ENCODE assay signal across 11 cellular contexts in genomic region chr20:57352305-57352704, GRCh38. TPM values are rescaled to one million over a fixed set of nuclear protein-coding genes. Genes with fewer than 3 reads are reported as not detected.
DNase-seq lines count a peak whose midpoint lies in the region; ATAC-seq, FAIRE-seq and TF ChIP-seq lines count a peak whose summit lies in the region.
"Had no signal": no experiment of that assay in that cellular context is flagged by ENCODE, and none has a peak within 500 bp of the region (broad histone marks: within the 10 kb centered on the region; RNA-seq: fewer than 3 reads in every experiment).

No MANE protein-coding gene starts in this region.

- TF ChIP-seq CTCF in HepG2 (CRISPR knock-in tag; IDR thresholded peaks at IDR 0.05) (no peak), right lobe of liver (IDR thresholded peaks at IDR 0.05) (no peak), keratinocyte (optimal IDR thresholded peaks at IDR 0.05 in 1 of 3, IDR thresholded peaks at IDR 0.05 in 1 of 3, conservative IDR thresholded peaks at IDR 0.05 in 1 of 3; ENCODE audit: extremely low read depth in 1 of 3, insufficient read depth in 2 of 3, low read length in 3 of 3) (no peak), GM13976 (IDR thresholded peaks at IDR 0.05; ENCODE audit: borderline replicate concordance, control extremely low read depth, extremely low read depth, insufficient read depth, missing control alignments) (no peak)

- H3K9me1 ChIP-seq in keratinocyte (ENCODE audit: control insufficient read depth, extremely low read depth, insufficient read depth, low read length): no peaks in the 10 kb centered on the region

- peaks cover 10% of the 10 kb centered on the region for H3K4me1 Mint-ChIP-seq in activated naive CD8-positive, alpha-beta T cell treated with anti-CD3 and anti-CD28 coated beads, Interleukin-2, amount 10 ng/mL, durations not matched to agents 7 days and 5 days

- H3K9me3 ChIP-seq in HepG2 (ENCODE audit: low read length) (no peaks in the 10 kb centered on the region), right lobe of liver (no peaks in the 10 kb centered on the region), keratinocyte (ENCODE audit: control insufficient read depth, low read depth, low read length) (no peaks in the 10 kb centered on the region)

- H3K4me3 Mint-ChIP-seq in activated naive CD8-positive, alpha-beta T cell treated with anti-CD3 and anti-CD28 coated beads, Interleukin-2, amount 10 ng/mL, durations not matched to agents 7 days and 5 days: peak overlapping the region; percentile 97

- H3K79me2 ChIP-seq in HepG2 (ENCODE audit: insufficient read depth, low read length) (peaks cover 33% of the 10 kb centered on the region), keratinocyte (ENCODE audit: control insufficient read depth, insufficient read depth, low read length) (peaks cover 37% of the 10 kb centered on the region)

- BruUV-seq in HepG2 (replicated peaks; lab: Mats Ljungman, UMichigan): no TSS peak

- peaks cover 18% of the 10 kb centered on the region for H3K4me1 ChIP-seq in HepG2 (ENCODE audit: insufficient read depth, low read length)
- peaks cover 0 to 10% (median 3%) of the 10 kb centered on the region in 4 donors for H3K4me1 ChIP-seq in right lobe of liver
- H3K4me1 ChIP-seq in keratinocyte (ENCODE audit: control insufficient read depth, extremely low read depth, insufficient read depth, low read length): peaks cover 11% of the 10 kb centered on the region

- in situ Hi-C loops in HepG2 (cut with HindIII; ENCODE audit: extremely low pct_ligation_motif_present, low pct_unique_long_range_greater_than_20kb): no loop called here
- in situ Hi-C loops in GM13976 (cut with MboI; ENCODE audit: low sequenced_read_pairs, unreplicated experiment): no loop called here

- no peaks in the 10 kb centered on the region for H3K9me3 Mint-ChIP-seq in activated naive CD8-positive, alpha-beta T cell treated with anti-CD3 and anti-CD28 coated beads, Interleukin-2, amount 10 ng/mL, durations not matched to agents 7 days and 5 days

- whole genome bisulfite sequencing in HepG2 (ENCODE audit: low lambda C conversion rate): 73% methylated on average over 6 of the region's 6 CpGs
- WGBS in right lobe of liver (ENCODE audit: insufficient coverage, low coverage, low lambda C conversion rate, missing lambda C conversion rate): 85% methylated on average over 4 of the region's 6 CpGs

- H3K27me3 Mint-ChIP-seq in activated naive CD8-positive, alpha-beta T cell treated with anti-CD3 and anti-CD28 coated beads, Interleukin-2, amount 10 ng/mL, durations not matched to agents 7 days and 5 days: no peaks in the 10 kb centered on the region

- intact Hi-C loops in HepG2 (cut with micrococcal nuclease; ENCODE audit: unreplicated experiment): no loop called here
- intact Hi-C loops in right lobe of liver (cut with DNase I): no loop called here

- H3K27me3 ChIP-seq in HepG2 (ENCODE audit: control insufficient read depth in 1 of 2, insufficient read depth in 2 of 2, low read length in 2 of 2) (no peaks in the 10 kb centered on the region; a peak in 1 of 5 replicates), right lobe of liver (no peaks in the 10 kb centered on the region), keratinocyte (ENCODE audit: control insufficient read depth, extremely low read depth, insufficient read depth, low read length) (no peaks in the 10 kb centered on the region)

- H3K27ac Mint-ChIP-seq in activated naive CD8-positive, alpha-beta T cell treated with anti-CD3 and anti-CD28 coated beads, Interleukin-2, amount 10 ng/mL, durations not matched to agents 7 days and 5 days: no peak overlapping the region

- H2AFZ ChIP-seq in HepG2 (ENCODE audit: low read length) (no peak overlapping the region), keratinocyte (ENCODE audit: control insufficient read depth, low read length) (no peak overlapping the region)

- no peak for TF ChIP-seq POLR2A in HepG2 (IDR thresholded peaks at IDR 0.05; ENCODE audit: insufficient read depth in 1 of 2, low read depth in 2 of 2, low read length in 2 of 2)
- TF ChIP-seq POLR2A in right lobe of liver (IDR thresholded peaks at IDR 0.05): no peak

- POLR2A ChIA-PET in HepG2 (lab: Yijun Ruan, JAX): interaction anchor here (0.6 kb wide), 1 partner anchor 205 kb away, joined by 3 read pairs; no protein-coding TSS in a partner anchor
- POLR2A ChIA-PET in activated naive CD8-positive, alpha-beta T cell treated with anti-CD3 and anti-CD28 coated beads, Interleukin-2, amount 10 ng/mL, durations not matched to agents 7 days and 5 days (lab: Charles Lee): interaction anchor here (0.9 kb wide), 1 partner anchor 40 kb away, joined by 5 read pairs; no protein-coding TSS in a partner anchor

- peak overlapping the region; percentile 96 for H3K4me2 ChIP-seq in HepG2 (ENCODE audit: low read depth, low read length)
- peak overlapping the region; percentile 72 for H3K4me2 ChIP-seq in keratinocyte (ENCODE audit: control insufficient read depth, extremely low read depth, insufficient read depth, low read depth, low read length)

- H3K27ac ChIP-seq in HepG2 (ENCODE audit: extremely low read length, insufficient read depth, low read length): no peak overlapping the region
- H3K27ac ChIP-seq in right lobe of liver: no peak overlapping the region
- H3K27ac ChIP-seq in keratinocyte (ENCODE audit: control insufficient read depth, insufficient read depth, low read length): peak overlapping the region; percentile 91

- DNase-seq in HepG2 (ENCODE audit: low spot score): no peak
- no peak for DNase-seq in right lobe of liver
- no peak for DNase-seq in activated naive CD8-positive, alpha-beta T cell treated with anti-CD3 and anti-CD28 coated beads, Interleukin-2, amount 10 ng/mL, durations not matched to agents 7 days and 5 days
- no peak for DNase-seq in keratinocyte (ENCODE audit: low read depth, low spot score)
- DNase-seq in NCI-H510A treated with DMSO at 0.1 percent for 48 hours (lab: John Stamatoyannopoulos, UW): no peak
- no peak for DNase-seq in NCI-H1105 (lab: John Stamatoyannopoulos, UW)
- no peak for DNase-seq in GM13976 (ENCODE audit: low spot score)

- H3K4me3 ChIP-seq in HepG2 (replicated peaks in 1 of 3; ENCODE audit: insufficient read depth in 1 of 3, low read depth in 2 of 3, low read length in 3 of 3): peak overlapping the region; percentile 92 to 96 (median 93)
- H3K4me3 ChIP-seq in right lobe of liver: no peak overlapping the region
- H3K4me3 ChIP-seq in keratinocyte (ENCODE audit: control insufficient read depth in 2 of 3, extremely low read depth in 1 of 3, insufficient read depth in 2 of 3, low read depth in 1 of 3, low read length in 3 of 3): peak overlapping the region in 2 of 3 experiments; percentile 65 to 96

- CTCF ChIA-PET in HepG2 (lab: Yijun Ruan, JAX; ENCODE audit: low intra/inter-chr PET ratio, low total read pairs): no interaction called here

- TF ChIP-seq RAD21 in HepG2 (CRISPR knock-in tag; IDR thresholded peaks at IDR 0.05): no peak

- no peak for TF ChIP-seq EP300 in HepG2 (IDR thresholded peaks at IDR 0.05; ENCODE audit: low read depth in 2 of 2, low read length in 2 of 2)
- no peak for TF ChIP-seq EP300 in HepG2 (CRISPR knock-in tag; IDR thresholded peaks at IDR 0.05; ENCODE audit: borderline replicate concordance)

- dilution Hi-C loops in keratinocyte (cut with MboI; ENCODE audit: extremely low pct_ligation_motif_present, low sequenced_read_pairs): no loop called here

- ATAC-seq in HepG2 (no peak), right lobe of liver (no peak), GM19452 (IDR thresholded peaks at IDR 0.05; ENCODE audit: unreplicated experiment) (no peak)
- no peak for ATAC-seq in activated naive CD8-positive, alpha-beta T cell treated with anti-CD3 and anti-CD28 coated beads, Interleukin-2, amount 10 ng/mL, durations not matched to agents 7 days and 5 days (ENCODE audit: low read depth)

- peaks cover 9% of the 10 kb centered on the region for H3K36me3 Mint-ChIP-seq in activated naive CD8-positive, alpha-beta T cell treated with anti-CD3 and anti-CD28 coated beads, Interleukin-2, amount 10 ng/mL, durations not matched to agents 7 days and 5 days

- H3K9ac ChIP-seq in HepG2 (ENCODE audit: insufficient read depth, low read depth, low read length) (peak overlapping the region; percentile 87; the same call in 1 of the 2 replicates), keratinocyte (ENCODE audit: control insufficient read depth, extremely low read depth, insufficient read depth, low read length) (peak overlapping the region; percentile 92)

- FAIRE-seq in HepG2 (lab: Jason Lieb, UNC): no peak
- no peak for FAIRE-seq in keratinocyte (lab: Jason Lieb, UNC)
- FAIRE-seq: colon had no signal

- H3K36me3 ChIP-seq in HepG2 (replicated peaks in 1 of 2; ENCODE audit: control insufficient read depth in 1 of 2, insufficient read depth in 2 of 2, low read length in 2 of 2) (peaks cover 26% of the 10 kb centered on the region in 2 experiments), right lobe of liver (peaks cover 0 to 29% (median 13%) of the 10 kb centered on the region in 4 donors), keratinocyte (ENCODE audit: control insufficient read depth in 2 of 2, extremely low read depth in 1 of 2, insufficient read depth in 2 of 2, low read length in 2 of 2) (peaks cover 14 to 25% of the 10 kb centered on the region in 2 experiments)

- H4K20me1 ChIP-seq in HepG2 (ENCODE audit: insufficient read depth, low read length) (peaks cover 10% of the 10 kb centered on the region), keratinocyte (ENCODE audit: control insufficient read depth, extremely low read depth, insufficient read depth, low read length) (no peaks in the 10 kb centered on the region)

RNA-seq across cellular contexts. Expression of gene RAE1, which starts 1.2 kb away (rescaled TPM):
- total RNA-seq in HepG2 (2016; rRNA removed; fragmentation: Illumina TruSeq; extraction: Trizol) (72.9 and 84.7 TPM in 2 replicates), right lobe of liver (10 to 100 TPM in 4 of 6 experiments, 1 to 10 TPM in 2; 8.6 to 22.1 (median 11.1) TPM)
- 7.0 TPM in 2 replicates for total RNA-seq in HepG2 (2016; cell fraction: cytosol; rRNA removed; fragmentation: Illumina TruSeq; extraction: Trizol; ENCODE audit: low read depth)
- total RNA-seq in HepG2 (2016; cell fraction: insoluble cytoplasmic fraction; rRNA removed; fragmentation: Illumina TruSeq; extraction: Trizol): 69.1 and 75.0 TPM in 2 replicates
- total RNA-seq in HepG2 (2016; cell fraction: membrane; rRNA removed; fragmentation: Illumina TruSeq; extraction: Trizol): 12.7 and 13.6 TPM in 2 replicates
- total RNA-seq in HepG2 (2016; cell fraction: nucleus; rRNA removed; fragmentation: Illumina TruSeq; extraction: Trizol): 52.3 and 56.5 TPM in 2 replicates
- polyA plus RNA-seq in HepG2 (2011; rRNA removed) (29.2 and 36.1 TPM in 2 replicates), keratinocyte (18.7 to 57.4 TPM (median 32.4 TPM) in 3 replicates)
- polyA plus RNA-seq in HepG2 (2011; cell fraction: cytosol; rRNA removed): 38.8 and 67.0 TPM in 2 replicates
- 104 and 106 TPM in 2 replicates for polyA plus RNA-seq in HepG2 (2011; cell fraction: nucleus; rRNA removed)
- 40.7 and 46.9 TPM in 2 replicates for polyA plus RNA-seq in HepG2 (2012)
- 5.7 and 6.3 TPM in 2 replicates for polyA plus RNA-seq in HepG2 (2016; cell fraction: cytosol; fragmentation: Illumina TruSeq; extraction: Trizol; ENCODE audit: low read depth)
- polyA plus RNA-seq in HepG2 (2016; cell fraction: insoluble cytoplasmic fraction; fragmentation: Illumina TruSeq; extraction: Trizol; ENCODE audit: low read depth): 85.9 and 97.1 TPM in 2 replicates
- 6.4 and 8.4 TPM in 2 replicates for polyA plus RNA-seq in HepG2 (2016; cell fraction: membrane; fragmentation: Illumina TruSeq; extraction: Trizol; ENCODE audit: low read depth)
- 70.0 and 74.0 TPM in 2 replicates for polyA plus RNA-seq in HepG2 (2016; cell fraction: nucleus; fragmentation: Illumina TruSeq; extraction: Trizol; ENCODE audit: insufficient read depth, low read depth)
- 47.5 and 58.8 TPM in 2 replicates for polyA minus RNA-seq in HepG2 (2011; rRNA and poly(A)+ RNA removed; ENCODE audit: low replicate concordance)
- polyA minus RNA-seq in HepG2 (2011; cell fraction: cytosol; rRNA and poly(A)+ RNA removed): 20.8 and 32.8 TPM in 2 replicates
- polyA minus RNA-seq in HepG2 (2011; cell fraction: nucleus; rRNA and poly(A)+ RNA removed): 119 and 124 TPM in 2 replicates
- total RNA-seq in activated naive CD8-positive, alpha-beta T cell treated with anti-CD3 and anti-CD28 coated beads, Interleukin-2, amount 10 ng/mL, durations not matched to agents 7 days and 5 days: 10 to 100 TPM; 31.8 to 34.4 TPM
- 19.2 TPM for polyA plus RNA-seq in keratinocyte (2011; ENCODE audit: low read depth)
- polyA plus RNA-seq in keratinocyte (2011; cell fraction: cytosol; rRNA removed): 37.3 and 49.4 TPM in 2 replicates
- 89.4 and 97.6 TPM in 2 replicates for polyA plus RNA-seq in keratinocyte (2011; cell fraction: nucleus; rRNA removed)
- 29.6 and 35.0 TPM in 2 replicates for polyA plus RNA-seq in keratinocyte (2012; ENCODE audit: low replicate concordance)
- 12.9 to 42.4 TPM (median 21.6 TPM) in 3 replicates for polyA minus RNA-seq in keratinocyte
- 13.6 TPM for polyA minus RNA-seq in keratinocyte (2011; cell fraction: cytosol; rRNA and poly(A)+ RNA removed)
- 23.8 and 42.4 TPM in 2 replicates for polyA minus RNA-seq in keratinocyte (2011; cell fraction: nucleus; rRNA and poly(A)+ RNA removed)

RNA-seq across cellular contexts. Expression of gene SPO11, which starts 22.7 kb away (rescaled TPM):
- total RNA-seq in HepG2 (2016; rRNA removed; fragmentation: Illumina TruSeq; extraction: Trizol) (not detected in 2 replicates), right lobe of liver (not detected)
- total RNA-seq in HepG2 (2016; cell fraction: cytosol; rRNA removed; fragmentation: Illumina TruSeq; extraction: Trizol; ENCODE audit: low read depth): not detected in 2 replicates
- not detected in 2 replicates for total RNA-seq in HepG2 (2016; cell fraction: insoluble cytoplasmic fraction; rRNA removed; fragmentation: Illumina TruSeq; extraction: Trizol)
- total RNA-seq in HepG2 (2016; cell fraction: membrane; rRNA removed; fragmentation: Illumina TruSeq; extraction: Trizol): not detected in 2 replicates
- not detected in 2 replicates for total RNA-seq in HepG2 (2016; cell fraction: nucleus; rRNA removed; fragmentation: Illumina TruSeq; extraction: Trizol)
- polyA plus RNA-seq in HepG2 (2011; rRNA removed) (not detected in 2 replicates), keratinocyte (not detected in 3 replicates)
- not detected in 2 replicates for polyA plus RNA-seq in HepG2 (2011; cell fraction: cytosol; rRNA removed)
- not detected in 2 replicates for polyA plus RNA-seq in HepG2 (2011; cell fraction: nucleus; rRNA removed)
- not detected in 2 replicates for polyA plus RNA-seq in HepG2 (2012)
- not detected in 2 replicates for polyA plus RNA-seq in HepG2 (2016; cell fraction: cytosol; fragmentation: Illumina TruSeq; extraction: Trizol; ENCODE audit: low read depth)
- polyA plus RNA-seq in HepG2 (2016; cell fraction: insoluble cytoplasmic fraction; fragmentation: Illumina TruSeq; extraction: Trizol; ENCODE audit: low read depth): not detected in 2 replicates
- not detected in 2 replicates for polyA plus RNA-seq in HepG2 (2016; cell fraction: membrane; fragmentation: Illumina TruSeq; extraction: Trizol; ENCODE audit: low read depth)
- polyA plus RNA-seq in HepG2 (2016; cell fraction: nucleus; fragmentation: Illumina TruSeq; extraction: Trizol; ENCODE audit: insufficient read depth, low read depth): not detected in 2 replicates
- polyA minus RNA-seq in HepG2 (2011; rRNA and poly(A)+ RNA removed; ENCODE audit: low replicate concordance): not detected in 2 replicates
- not detected in 2 replicates for polyA minus RNA-seq in HepG2 (2011; cell fraction: cytosol; rRNA and poly(A)+ RNA removed)
- polyA minus RNA-seq in HepG2 (2011; cell fraction: nucleus; rRNA and poly(A)+ RNA removed): not detected in 2 replicates
- total RNA-seq in activated naive CD8-positive, alpha-beta T cell treated with anti-CD3 and anti-CD28 coated beads, Interleukin-2, amount 10 ng/mL, durations not matched to agents 7 days and 5 days: not detected
- not detected for polyA plus RNA-seq in keratinocyte (2011; ENCODE audit: low read depth)
- not detected in 2 replicates for polyA plus RNA-seq in keratinocyte (2011; cell fraction: cytosol; rRNA removed)
- not detected in 2 replicates for polyA plus RNA-seq in keratinocyte (2011; cell fraction: nucleus; rRNA removed)
- polyA plus RNA-seq in keratinocyte (2012; ENCODE audit: low replicate concordance): not detected in 2 replicates
- not detected in 3 replicates for polyA minus RNA-seq in keratinocyte
- polyA minus RNA-seq in keratinocyte (2011; cell fraction: cytosol; rRNA and poly(A)+ RNA removed): not detected
- not detected in 2 replicates for polyA minus RNA-seq in keratinocyte (2011; cell fraction: nucleus; rRNA and poly(A)+ RNA removed)
- total RNA-seq: T-helper 1 cell treated with Interleukin-12 subunit alpha and Interleukin-12 subunit beta and Interleukin-4 antibody, amounts not matched to agents 30 ng/mL and 1 ng/mL, for 36 hours; temporal lobe had no signal

RNA-seq across cellular contexts. Expression of gene RBM38, which starts 38.9 kb away (rescaled TPM):
- total RNA-seq in HepG2 (2016; rRNA removed; fragmentation: Illumina TruSeq; extraction: Trizol) (29.6 and 34.2 TPM in 2 replicates), right lobe of liver (10 to 100 TPM in 3 of 6 experiments, 1 to 10 TPM in 3; 3.9 to 16.9 (median 9.6) TPM)
- 29.5 and 32.8 TPM in 2 replicates for total RNA-seq in HepG2 (2016; cell fraction: cytosol; rRNA removed; fragmentation: Illumina TruSeq; extraction: Trizol; ENCODE audit: low read depth)
- total RNA-seq in HepG2 (2016; cell fraction: insoluble cytoplasmic fraction; rRNA removed; fragmentation: Illumina TruSeq; extraction: Trizol): 24.0 and 34.3 TPM in 2 replicates
- 69.5 and 80.5 TPM in 2 replicates for total RNA-seq in HepG2 (2016; cell fraction: membrane; rRNA removed; fragmentation: Illumina TruSeq; extraction: Trizol)
- 16.2 and 19.5 TPM in 2 replicates for total RNA-seq in HepG2 (2016; cell fraction: nucleus; rRNA removed; fragmentation: Illumina TruSeq; extraction: Trizol)
- polyA plus RNA-seq in HepG2 (2011; rRNA removed) (24.2 and 30.0 TPM in 2 replicates), keratinocyte (5.1 to 6.7 TPM (median 5.7 TPM) in 3 replicates)
- polyA plus RNA-seq in HepG2 (2011; cell fraction: cytosol; rRNA removed): 25.8 and 35.6 TPM in 2 replicates
- polyA plus RNA-seq in HepG2 (2011; cell fraction: nucleus; rRNA removed): 24.4 and 25.9 TPM in 2 replicates
- 13.9 and 24.8 TPM in 2 replicates for polyA plus RNA-seq in HepG2 (2012)
- polyA plus RNA-seq in HepG2 (2016; cell fraction: cytosol; fragmentation: Illumina TruSeq; extraction: Trizol; ENCODE audit: low read depth): 44.0 and 53.1 TPM in 2 replicates
- 40.7 and 50.0 TPM in 2 replicates for polyA plus RNA-seq in HepG2 (2016; cell fraction: insoluble cytoplasmic fraction; fragmentation: Illumina TruSeq; extraction: Trizol; ENCODE audit: low read depth)
- 80.4 and 89.1 TPM in 2 replicates for polyA plus RNA-seq in HepG2 (2016; cell fraction: membrane; fragmentation: Illumina TruSeq; extraction: Trizol; ENCODE audit: low read depth)
- polyA plus RNA-seq in HepG2 (2016; cell fraction: nucleus; fragmentation: Illumina TruSeq; extraction: Trizol; ENCODE audit: insufficient read depth, low read depth): 34.0 and 39.8 TPM in 2 replicates
- 9.8 and 33.7 TPM in 2 replicates for polyA minus RNA-seq in HepG2 (2011; rRNA and poly(A)+ RNA removed; ENCODE audit: low replicate concordance)
- polyA minus RNA-seq in HepG2 (2011; cell fraction: cytosol; rRNA and poly(A)+ RNA removed): 16.2 and 17.4 TPM in 2 replicates
- 6.2 and 7.1 TPM in 2 replicates for polyA minus RNA-seq in HepG2 (2011; cell fraction: nucleus; rRNA and poly(A)+ RNA removed)
- 10 to 100 TPM; 60.9 to 62.8 TPM for total RNA-seq in activated naive CD8-positive, alpha-beta T cell treated with anti-CD3 and anti-CD28 coated beads, Interleukin-2, amount 10 ng/mL, durations not matched to agents 7 days and 5 days
- polyA plus RNA-seq in keratinocyte (2011; ENCODE audit: low read depth): 1.1 TPM
- polyA plus RNA-seq in keratinocyte (2011; cell fraction: cytosol; rRNA removed): 4.3 and 8.2 TPM in 2 replicates
- polyA plus RNA-seq in keratinocyte (2011; cell fraction: nucleus; rRNA removed): 5.3 and 7.9 TPM in 2 replicates
- 1.9 and 7.4 TPM in 2 replicates for polyA plus RNA-seq in keratinocyte (2012; ENCODE audit: low replicate concordance)
- 3.5 to 4.2 TPM (median 4.1 TPM) in 3 replicates for polyA minus RNA-seq in keratinocyte
- polyA minus RNA-seq in keratinocyte (2011; cell fraction: cytosol; rRNA and poly(A)+ RNA removed): 18.4 TPM
- polyA minus RNA-seq in keratinocyte (2011; cell fraction: nucleus; rRNA and poly(A)+ RNA removed): 2.7 and 3.7 TPM in 2 replicates

Comparison
In these comparisons a context has a peak if more than half of its experiments do, and no peak if none do; other contexts are left out.
1. H3K4me3 ChIP-seq: peak in HepG2 (3 of 3) and keratinocyte (2 of 3); none in right lobe of liver (0 of 3).